1 cellular context compared by ENCODE assay signal in the genomic region with DNA sequence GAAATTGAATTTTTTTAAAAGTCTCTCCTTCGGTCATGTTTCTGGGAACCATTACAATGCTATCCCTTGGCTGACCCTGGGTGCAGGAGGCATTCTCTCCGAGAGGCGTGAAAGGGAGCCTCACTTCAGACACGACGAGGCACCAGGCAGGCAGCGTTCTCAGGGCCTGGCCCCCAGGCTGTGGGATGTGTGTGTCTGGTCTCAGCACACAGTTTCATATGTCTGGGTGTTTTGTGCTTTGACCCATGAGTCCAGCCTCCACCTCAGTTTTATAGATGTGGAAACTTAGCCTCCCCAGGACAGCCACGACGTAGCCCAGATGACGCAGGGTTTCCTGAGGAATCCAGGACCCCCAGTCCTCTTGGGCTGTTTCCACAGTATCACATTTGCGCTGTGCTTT.
TF ChIP-seq lines count a peak whose summit lies in the region.

No MANE protein-coding gene starts in this region.

TF ChIP-seq in WTC11, 78 proteins besides CTCF, POLR2A, EP300 and RAD21 (continued from another document):
- TF ChIP-seq, protein P1, sequence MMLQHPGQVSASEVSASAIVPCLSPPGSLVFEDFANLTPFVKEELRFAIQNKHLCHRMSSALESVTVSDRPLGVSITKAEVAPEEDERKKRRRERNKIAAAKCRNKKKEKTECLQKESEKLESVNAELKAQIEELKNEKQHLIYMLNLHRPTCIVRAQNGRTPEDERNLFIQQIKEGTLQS (CRISPR knock-in tag; conservative IDR thresholded peaks at IDR 0.05), result no peak
